10 cellular contexts compared by ENCODE assay signal in genomic region chr1:34137411-34137810, GRCh38. TPM values are rescaled to one million over a fixed set of nuclear protein-coding genes. Genes with fewer than 3 reads are reported as not detected.
"Had no signal": no experiment of that assay in that cellular context is flagged by ENCODE, and none has a peak within 500 bp of the region (broad histone marks: within the 10 kb centered on the region; RNA-seq: fewer than 3 reads in every experiment).

No MANE protein-coding gene starts in this region.

- ATAC-seq: HCT116, HepG2 had no signal

- H3K27ac Mint-ChIP-seq: HFFc6, IgD-negative memory B cell had no signal

- H3K27ac ChIP-seq: GM23248, HL-60 had no signal

- H3K36me3 Mint-ChIP-seq: IgD-negative memory B cell had no signal

- H3K9ac ChIP-seq: GM23248 had no signal

- H3K9me3 ChIP-seq: HAP-1 had no signal

- H3K4me3 ChIP-seq: GM23248, HAP-1 had no signal

- DNase-seq: GM23248, GOT3, H7, HFFc6 had no signal

- H3K36me3 ChIP-seq: HAP-1 had no signal

- H3K4me1 ChIP-seq: HAP-1 had no signal

- H3K4me3 Mint-ChIP-seq: HFFc6, IgD-negative memory B cell had no signal

RNA-seq across cellular contexts. Expression of gene CSMD2, which starts 27.6 kb away (rescaled TPM):
- total RNA-seq: H4, HepG2 had no signal
- polyA plus RNA-seq: HepG2, IgD-negative memory B cell had no signal

RNA-seq across cellular contexts. Expression of gene C1orf94, which starts 39.3 kb away (rescaled TPM):
- total RNA-seq: GM23248, H4, HepG2, HFFc6 had no signal
- polyA plus RNA-seq: GM23248, HepG2, IgD-negative memory B cell had no signal
